ENCODE assay signal across 1 cellular context in genomic region chr1:160975026-160975425, GRCh38.
A peak's percentile ranks its signal among the peaks of the same experiment; 100 is the strongest.
TF ChIP-seq lines count a peak whose summit lies in the region.

No MANE protein-coding gene starts in this region.

TF ChIP-seq in GM12878, 131 proteins besides CTCF, POLR2A, EP300 and RAD21 (continued from another document):
- TF ChIP-seq, protein P1, sequence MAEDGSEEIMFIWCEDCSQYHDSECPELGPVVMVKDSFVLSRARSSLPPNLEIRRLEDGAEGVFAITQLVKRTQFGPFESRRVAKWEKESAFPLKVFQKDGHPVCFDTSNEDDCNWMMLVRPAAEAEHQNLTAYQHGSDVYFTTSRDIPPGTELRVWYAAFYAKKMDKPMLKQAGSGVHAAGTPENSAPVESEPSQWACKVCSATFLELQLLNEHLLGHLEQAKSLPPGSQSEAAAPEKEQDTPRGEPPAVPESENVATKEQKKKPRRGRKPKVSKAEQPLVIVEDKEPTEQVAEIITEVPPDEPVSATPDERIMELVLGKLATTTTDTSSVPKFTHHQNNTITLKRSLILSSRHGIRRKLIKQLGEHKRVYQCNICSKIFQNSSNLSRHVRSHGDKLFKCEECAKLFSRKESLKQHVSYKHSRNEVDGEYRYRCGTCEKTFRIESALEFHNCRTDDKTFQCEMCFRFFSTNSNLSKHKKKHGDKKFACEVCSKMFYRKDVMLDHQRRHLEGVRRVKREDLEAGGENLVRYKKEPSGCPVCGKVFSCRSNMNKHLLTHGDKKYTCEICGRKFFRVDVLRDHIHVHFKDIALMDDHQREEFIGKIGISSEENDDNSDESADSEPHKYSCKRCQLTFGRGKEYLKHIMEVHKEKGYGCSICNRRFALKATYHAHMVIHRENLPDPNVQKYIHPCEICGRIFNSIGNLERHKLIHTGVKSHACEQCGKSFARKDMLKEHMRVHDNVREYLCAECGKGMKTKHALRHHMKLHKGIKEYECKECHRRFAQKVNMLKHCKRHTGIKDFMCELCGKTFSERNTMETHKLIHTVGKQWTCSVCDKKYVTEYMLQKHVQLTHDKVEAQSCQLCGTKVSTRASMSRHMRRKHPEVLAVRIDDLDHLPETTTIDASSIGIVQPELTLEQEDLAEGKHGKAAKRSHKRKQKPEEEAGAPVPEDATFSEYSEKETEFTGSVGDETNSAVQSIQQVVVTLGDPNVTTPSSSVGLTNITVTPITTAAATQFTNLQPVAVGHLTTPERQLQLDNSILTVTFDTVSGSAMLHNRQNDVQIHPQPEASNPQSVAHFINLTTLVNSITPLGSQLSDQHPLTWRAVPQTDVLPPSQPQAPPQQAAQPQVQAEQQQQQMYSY (CRISPR knock-in tag; IDR thresholded peaks at IDR 0.05), result no peak
- TF ChIP-seq RUNX3 (IDR thresholded peaks at IDR 0.05; ENCODE audit: low read length) (peak; percentile 77), PAX5 (IDR thresholded peaks at IDR 0.05; ENCODE audit: borderline replicate concordance, low read depth, low read length) (peak; percentile 81), MEF2A (IDR thresholded peaks at IDR 0.05; ENCODE audit: insufficient read depth, low read depth, low read length) (peak; percentile 61; the same call in 1 of the 2 replicates), BCL11A (IDR thresholded peaks at IDR 0.05; ENCODE audit: low read depth, low read length) (0 out of 2 replicates have a peak, but pooled peaks have one; percentile 30), HCFC1 (IDR thresholded peaks at IDR 0.05; ENCODE audit: low read length) (no peak), CBFB (IDR thresholded peaks at IDR 0.05; ENCODE audit: low read depth) (no peak), IKZF2 (IDR thresholded peaks at IDR 0.05) (peak; percentile 49 to 65; a peak in 2 of 4 replicates), ZNF687 (IDR thresholded peaks at IDR 0.05) (no peak), HDGF (IDR thresholded peaks at IDR 0.05) (no peak), SIX5 (IDR thresholded peaks at IDR 0.05; ENCODE audit: low read depth, low read length, severe bottlenecking) (no peak), BACH1 (IDR thresholded peaks at IDR 0.05; ENCODE audit: borderline replicate concordance) (no peak), CBX3 (IDR thresholded peaks at IDR 0.05; ENCODE audit: borderline replicate concordance, low read depth) (no peak), ELK1 (IDR thresholded peaks at IDR 0.05; ENCODE audit: low read depth, low read length) (no peak), TAF1 (IDR thresholded peaks at IDR 0.05; ENCODE audit: borderline replicate concordance, low read depth, low read length) (no peak), DPF2 (IDR thresholded peaks at IDR 0.05) (0 out of 2 replicates have a peak, but pooled peaks have one; percentile 33), BHLHE40 (IDR thresholded peaks at IDR 0.05; ENCODE audit: borderline replicate concordance in 1 of 2, low read depth in 2 of 2, low read length in 1 of 2) (no peak), USF1 (IDR thresholded peaks at IDR 0.05; ENCODE audit: borderline replicate concordance, extremely low read length, insufficient read depth, low read depth, low read length) (no peak), POLR2AphosphoS2 (IDR thresholded peaks at IDR 0.05; ENCODE audit: low read depth, low read length) (no peak), SPI1 (IDR thresholded peaks at IDR 0.05; ENCODE audit: borderline replicate concordance, insufficient read depth, low read depth, low read length) (no peak), ZZZ3 (IDR thresholded peaks at IDR 0.05; ENCODE audit: control insufficient read depth, insufficient read length, low read depth) (no peak), BRCA1 (IDR thresholded peaks at IDR 0.05; ENCODE audit: low read depth, low read length) (no peak), IKZF1 (conservative IDR thresholded peaks at IDR 0.05) (peak; percentile 30; the same call in 1 of the 2 replicates), WRNIP1 (IDR thresholded peaks at IDR 0.05; ENCODE audit: borderline replicate concordance, low read depth, low read length) (no peak), MEF2B (IDR thresholded peaks at IDR 0.05; ENCODE audit: partially characterized antibody, poor library complexity, severe bottlenecking) (peak; percentile 43), PKNOX1 (IDR thresholded peaks at IDR 0.05) (peak; percentile 35; the same call in 1 of the 2 replicates), IRF4 (IDR thresholded peaks at IDR 0.05; ENCODE audit: low read depth, low read length) (no peak), ZSCAN29 (IDR thresholded peaks at IDR 0.05) (no peak), RELB (IDR thresholded peaks at IDR 0.05; ENCODE audit: low read depth) (peak; percentile 68; the same call in 1 of the 2 replicates), NR2F1 (conservative IDR thresholded peaks at IDR 0.05) (no peak), KAT2A (conservative IDR thresholded peaks at IDR 0.05; ENCODE audit: control insufficient read depth, low read depth, low read length) (no peak), RAD51 (IDR thresholded peaks at IDR 0.05) (no peak), NBN (IDR thresholded peaks at IDR 0.05) (0 out of 2 replicates have a peak, but pooled peaks have one; percentile 28)
- TF ChIP-seq, protein P2, sequence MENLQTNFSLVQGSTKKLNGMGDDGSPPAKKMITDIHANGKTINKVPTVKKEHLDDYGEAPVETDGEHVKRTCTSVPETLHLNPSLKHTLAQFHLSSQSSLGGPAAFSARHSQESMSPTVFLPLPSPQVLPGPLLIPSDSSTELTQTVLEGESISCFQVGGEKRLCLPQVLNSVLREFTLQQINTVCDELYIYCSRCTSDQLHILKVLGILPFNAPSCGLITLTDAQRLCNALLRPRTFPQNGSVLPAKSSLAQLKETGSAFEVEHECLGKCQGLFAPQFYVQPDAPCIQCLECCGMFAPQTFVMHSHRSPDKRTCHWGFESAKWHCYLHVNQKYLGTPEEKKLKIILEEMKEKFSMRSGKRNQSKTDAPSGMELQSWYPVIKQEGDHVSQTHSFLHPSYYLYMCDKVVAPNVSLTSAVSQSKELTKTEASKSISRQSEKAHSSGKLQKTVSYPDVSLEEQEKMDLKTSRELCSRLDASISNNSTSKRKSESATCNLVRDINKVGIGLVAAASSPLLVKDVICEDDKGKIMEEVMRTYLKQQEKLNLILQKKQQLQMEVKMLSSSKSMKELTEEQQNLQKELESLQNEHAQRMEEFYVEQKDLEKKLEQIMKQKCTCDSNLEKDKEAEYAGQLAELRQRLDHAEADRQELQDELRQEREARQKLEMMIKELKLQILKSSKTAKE (IDR thresholded peaks at IDR 0.05; ENCODE audit: low read depth, poor library complexity, severe bottlenecking), result peak; percentile 65
- TF ChIP-seq, protein P3, sequence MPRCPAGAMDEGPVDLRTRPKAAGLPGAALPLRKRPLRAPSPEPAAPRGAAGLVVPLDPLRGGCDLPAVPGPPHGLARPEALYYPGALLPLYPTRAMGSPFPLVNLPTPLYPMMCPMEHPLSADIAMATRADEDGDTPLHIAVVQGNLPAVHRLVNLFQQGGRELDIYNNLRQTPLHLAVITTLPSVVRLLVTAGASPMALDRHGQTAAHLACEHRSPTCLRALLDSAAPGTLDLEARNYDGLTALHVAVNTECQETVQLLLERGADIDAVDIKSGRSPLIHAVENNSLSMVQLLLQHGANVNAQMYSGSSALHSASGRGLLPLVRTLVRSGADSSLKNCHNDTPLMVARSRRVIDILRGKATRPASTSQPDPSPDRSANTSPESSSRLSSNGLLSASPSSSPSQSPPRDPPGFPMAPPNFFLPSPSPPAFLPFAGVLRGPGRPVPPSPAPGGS (IDR thresholded peaks at IDR 0.05; ENCODE audit: borderline replicate concordance, insufficient read depth, low read depth, low read length, poor library complexity, severe bottlenecking), result no peak
- TF ChIP-seq, protein P4, sequence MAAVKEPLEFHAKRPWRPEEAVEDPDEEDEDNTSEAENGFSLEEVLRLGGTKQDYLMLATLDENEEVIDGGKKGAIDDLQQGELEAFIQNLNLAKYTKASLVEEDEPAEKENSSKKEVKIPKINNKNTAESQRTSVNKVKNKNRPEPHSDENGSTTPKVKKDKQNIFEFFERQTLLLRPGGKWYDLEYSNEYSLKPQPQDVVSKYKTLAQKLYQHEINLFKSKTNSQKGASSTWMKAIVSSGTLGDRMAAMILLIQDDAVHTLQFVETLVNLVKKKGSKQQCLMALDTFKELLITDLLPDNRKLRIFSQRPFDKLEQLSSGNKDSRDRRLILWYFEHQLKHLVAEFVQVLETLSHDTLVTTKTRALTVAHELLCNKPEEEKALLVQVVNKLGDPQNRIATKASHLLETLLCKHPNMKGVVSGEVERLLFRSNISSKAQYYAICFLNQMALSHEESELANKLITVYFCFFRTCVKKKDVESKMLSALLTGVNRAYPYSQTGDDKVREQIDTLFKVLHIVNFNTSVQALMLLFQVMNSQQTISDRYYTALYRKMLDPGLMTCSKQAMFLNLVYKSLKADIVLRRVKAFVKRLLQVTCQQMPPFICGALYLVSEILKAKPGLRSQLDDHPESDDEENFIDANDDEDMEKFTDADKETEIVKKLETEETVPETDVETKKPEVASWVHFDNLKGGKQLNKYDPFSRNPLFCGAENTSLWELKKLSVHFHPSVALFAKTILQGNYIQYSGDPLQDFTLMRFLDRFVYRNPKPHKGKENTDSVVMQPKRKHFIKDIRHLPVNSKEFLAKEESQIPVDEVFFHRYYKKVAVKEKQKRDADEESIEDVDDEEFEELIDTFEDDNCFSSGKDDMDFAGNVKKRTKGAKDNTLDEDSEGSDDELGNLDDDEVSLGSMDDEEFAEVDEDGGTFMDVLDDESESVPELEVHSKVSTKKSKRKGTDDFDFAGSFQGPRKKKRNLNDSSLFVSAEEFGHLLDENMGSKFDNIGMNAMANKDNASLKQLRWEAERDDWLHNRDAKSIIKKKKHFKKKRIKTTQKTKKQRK (IDR thresholded peaks at IDR 0.05; ENCODE audit: low read depth, low read length), result no peak
TF ChIP-seq in GM12878: peak in this region for 13.
